15 cellular contexts compared by ENCODE assay signal in the genomic region with DNA sequence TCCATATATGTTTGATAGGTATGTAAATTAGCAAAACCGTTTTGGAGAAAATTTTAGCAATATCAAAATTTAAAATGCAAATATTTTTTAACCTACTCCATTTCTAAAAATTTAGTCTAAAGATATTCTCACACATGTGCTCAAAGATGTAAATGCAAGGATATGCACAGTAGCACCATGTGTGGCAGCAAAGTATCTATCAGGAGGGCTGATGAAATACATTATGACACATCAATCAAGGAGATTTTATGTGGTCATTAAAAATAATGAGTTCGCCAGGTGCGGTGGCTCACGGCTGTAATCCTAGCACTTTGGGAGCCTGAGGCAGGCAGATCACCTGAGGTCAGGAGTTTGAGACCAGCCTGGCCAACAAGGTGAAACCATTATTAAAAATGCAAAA. TPM values are rescaled to one million over a fixed set of nuclear protein-coding genes. Genes with fewer than 3 reads are reported as not detected.
"Had no signal": no experiment of that assay in that cellular context is flagged by ENCODE, and none has a peak within 500 bp of the region (broad histone marks: within the 10 kb centered on the region; RNA-seq: fewer than 3 reads in every experiment).

No MANE protein-coding gene starts in this region.

- H3K36me3 ChIP-seq: WERI-Rb-1 had no signal

- H3K27ac ChIP-seq: tibial artery, WERI-Rb-1 had no signal

- H3K4me3 ChIP-seq: gastroesophageal sphincter, tibial artery had no signal

- H3K27me3 ChIP-seq: gastroesophageal sphincter, tibial artery had no signal

- H3K9me3 ChIP-seq: gastroesophageal sphincter, tibial artery had no signal

- DNase-seq: activated CD4-positive, alpha-beta T cell treated with anti-CD3 and anti-CD28 coated beads, Interleukin-2, amount 50 U/mL, for 4 hours; activated naive CD4-positive, alpha-beta T cell; activated naive CD8-positive, alpha-beta T cell treated with anti-CD3 and anti-CD28 coated beads for 36 hours; amniotic stem cell; effector CD8-positive, alpha-beta T cell; retina; stimulated activated CD4-positive, alpha-beta T cell treated with anti-CD3 and anti-CD28 coated beads, Interleukin-12 subunit alpha, Interleukin-12 subunit beta, amount 100 ng/mL, for 4 hours; stimulated activated CD4-positive, alpha-beta T cell treated with anti-CD3 and anti-CD28 coated beads, Interleukin-1b, Interleukin-23, amount 100 ng/mL, for 48 hours; stimulated activated CD8-positive, alpha-beta memory T cell treated with anti-CD3 and anti-CD28 coated beads, Interleukin-4, amount 100 ng/mL, for 48 hours; stimulated activated naive CD4-positive, alpha-beta T cell treated with Interleukin-2 at 50 U/mL for 16 hours; WERI-Rb-1 had no signal

RNA-seq across cellular contexts. Expression of a gene that starts 28.4 kb away (rescaled TPM):
- total RNA-seq: activated naive CD8-positive, alpha-beta T cell treated with anti-CD3 and anti-CD28 coated beads for 36 hours; activated T-helper 1 cell treated with anti-CD3 and anti-CD28 coated beads, Interleukin-12 subunit alpha, Interleukin-12 subunit beta, Interleukin-2, Interleukin-4 antibody, amounts not matched to agents 30 ng/mL and 10 ng/mL and 1 ng/mL, durations not matched to agents 14 hours and 24 hours and 36 hours; mononuclear cell had no signal
